Comparison of ENCODE assay signal across 8 cellular contexts in genomic region chr11:120985718-120986569, GRCh38. TPM values are rescaled to one million over a fixed set of nuclear protein-coding genes. Genes with fewer than 3 reads are reported as not detected.
DNase-seq lines count a peak whose midpoint lies in the region; ATAC-seq and TF ChIP-seq lines count a peak whose summit lies in the region.

No MANE protein-coding gene starts in this region.

- no peak overlapping the region for H3K27ac ChIP-seq in upper lobe of right lung

- H3K4me3 ChIP-seq in fibroblast of pulmonary artery (replicated peaks; ENCODE audit: low read depth, low read length): peak overlapping the region; percentile 29
- peak overlapping the region; percentile 47 for H3K4me3 ChIP-seq in neuron (ENCODE audit: low read length)
- H3K4me3 ChIP-seq in upper lobe of right lung: peak overlapping the region; percentile 39

- DNase-seq in CD1c-positive myeloid dendritic cell (ENCODE audit: extremely low spot score) (peak; percentile 41), NCI-H2227 treated with DMSO at 0.1 percent for 48 hours (lab: John Stamatoyannopoulos, UW) (peak; percentile 17), activated T-helper 1 cell treated with Interleukin-2 at 50 U/mL for 16 hours (ENCODE audit: low read depth) (peak; percentile 10), fibroblast of pulmonary artery (ENCODE audit: low read depth) (peak; percentile 48), upper lobe of right lung (peak; percentile 81), DMS114 treated with DMSO at 0.1 percent for 48 hours (lab: John Stamatoyannopoulos, UW; ENCODE audit: unreplicated experiment) (no peak)

- H3K27me3 ChIP-seq in neuron (ENCODE audit: insufficient read depth, low read length) (no peaks in the 10 kb centered on the region), upper lobe of right lung (peaks cover 3% of the 10 kb centered on the region)

- H3K36me3 ChIP-seq in neuron (ENCODE audit: insufficient read depth, low read length): no peaks in the 10 kb centered on the region
- no peaks in the 10 kb centered on the region for H3K36me3 ChIP-seq in upper lobe of right lung

- H2AFZ ChIP-seq in neuron (ENCODE audit: low read depth, low read length): peak overlapping the region; percentile 59

- ATAC-seq in GM21381 (IDR thresholded peaks at IDR 0.05; ENCODE audit: unreplicated experiment): peak; percentile 70
- ATAC-seq in upper lobe of right lung: peak; percentile 94

- TF ChIP-seq CTCF in fibroblast of pulmonary artery (IDR thresholded peaks at IDR 0.05; ENCODE audit: low read length, missing control alignments) (no peak), upper lobe of right lung (IDR thresholded peaks at IDR 0.05) (peak; percentile 34)

- H3K9me3 ChIP-seq in neuron (ENCODE audit: low read length) (no peaks in the 10 kb centered on the region), upper lobe of right lung (no peaks in the 10 kb centered on the region)

- intact Hi-C loops in upper lobe of right lung (cut with DNase I): no loop called here

- H3K4me1 ChIP-seq in neuron (ENCODE audit: insufficient read depth, low read length) (peaks cover 4% of the 10 kb centered on the region), upper lobe of right lung (peaks cover 5% of the 10 kb centered on the region)

RNA-seq across cellular contexts. Expression of gene TBCEL, which starts 38.0 kb away (rescaled TPM):
- total RNA-seq in upper lobe of right lung: 41.1 TPM
